In genomic region chr12:91835693-91836092, GRCh38 we compare ENCODE assay signal across 31 cellular contexts.
"Had no signal": no experiment of that assay in that cellular context is flagged by ENCODE, and none has a peak within 500 bp of the region (broad histone marks: within the 10 kb centered on the region; RNA-seq: fewer than 3 reads in every experiment).

No MANE protein-coding gene starts in this region.

- H3K9me3 ChIP-seq: ovary, psoas muscle, suprapubic skin, testis, tibial artery, transverse colon, upper lobe of right lung, uterus had no signal

- H3K4me1 ChIP-seq: neural progenitor cell, parathyroid adenoma, psoas muscle, spleen, suprapubic skin, testis, transverse colon, upper lobe of right lung, uterus had no signal

- H3K9me3 Mint-ChIP-seq: natural killer cell; nephron; stimulated activated memory B cell treated with anti-CD40 and anti-IgM and Interleukin-4, amounts not matched to agents 10 μg/mL and 1 μg/mL and 100 μg/mL, for 72 hours had no signal

- ATAC-seq: natural killer cell; psoas muscle; right cardiac atrium; sciatic nerve; stimulated activated memory B cell treated with anti-CD40 and anti-IgM and Interleukin-4, amounts not matched to agents 10 μg/mL and 1 μg/mL and 100 μg/mL, for 72 hours; stimulated activated naive CD8-positive, alpha-beta T cell treated with anti-CD3 and anti-CD28 coated beads, Interleukin-15, Interleukin-2, amounts not matched to agents 100 U/mL and 50 U/mL, for 24 hours; upper lobe of right lung had no signal

- H3K27ac Mint-ChIP-seq: nephron; neural progenitor cell; progenitor cell of endocrine pancreas; stimulated activated memory B cell treated with anti-CD40 and anti-IgM and Interleukin-4, amounts not matched to agents 10 μg/mL and 1 μg/mL and 100 μg/mL, for 72 hours; stimulated activated naive CD8-positive, alpha-beta T cell treated with anti-CD3 and anti-CD28 coated beads, Interleukin-15, amount 100 ng/mL, for 72 hours; type B pancreatic cell had no signal

- H3K4me3 Mint-ChIP-seq: natural killer cell; nephron; neural progenitor cell; stimulated activated memory B cell treated with anti-CD40 and anti-IgM and Interleukin-4, amounts not matched to agents 10 μg/mL and 1 μg/mL and 100 μg/mL, for 72 hours; stimulated activated naive CD8-positive, alpha-beta T cell treated with anti-CD3 and anti-CD28 coated beads, Interleukin-15, amount 100 ng/mL, for 72 hours; type B pancreatic cell had no signal

- H3K4me3 ChIP-seq: neural progenitor cell, ovary, psoas muscle, skin epidermis, smooth muscle cell, spleen, suprapubic skin, testis, tibial artery, transverse colon, upper lobe of right lung, uterus had no signal

- H3K27me3 Mint-ChIP-seq: progenitor cell of endocrine pancreas; stimulated activated memory B cell treated with anti-CD40 and anti-IgM and Interleukin-4, amounts not matched to agents 10 μg/mL and 1 μg/mL and 100 μg/mL, for 72 hours; stimulated activated naive CD8-positive, alpha-beta T cell treated with anti-CD3 and anti-CD28 coated beads, Interleukin-15, amount 100 ng/mL, for 72 hours; type B pancreatic cell had no signal

- H3K36me3 Mint-ChIP-seq: natural killer cell; neural progenitor cell; stimulated activated memory B cell treated with anti-CD40 and anti-IgM and Interleukin-4, amounts not matched to agents 10 μg/mL and 1 μg/mL and 100 μg/mL, for 72 hours; type B pancreatic cell had no signal

- DNase-seq: natural killer cell; occipital lobe; ovary; posterior cingulate gyrus; psoas muscle; right cardiac atrium; spleen; stimulated activated CD4-positive, alpha-beta T cell treated with anti-CD3 and anti-CD28 coated beads, Interleukin-12 subunit alpha, Interleukin-12 subunit beta, amount 100 ng/mL, for 4 hours; stimulated activated CD4-positive, alpha-beta T cell treated with anti-CD3 and anti-CD28 coated beads, Interleukin-1b, Interleukin-23, amount 100 ng/mL, for 48 hours; stimulated activated CD4-positive, alpha-beta T cell treated with anti-CD3 and anti-CD28 coated beads, Interleukin-4, amount 100 ng/mL, for 1 hour; stimulated activated CD4-positive, alpha-beta T cell treated with anti-CD3 and anti-CD28 coated beads, Interleukin-4, amount 100 ng/mL, for 4 hours; stimulated activated CD8-positive, alpha-beta memory T cell treated with anti-CD3 and anti-CD28 coated beads, Interleukin-4, amount 100 ng/mL, for 48 hours; stimulated activated naive CD4-positive, alpha-beta T cell; stimulated activated naive CD8-positive, alpha-beta T cell treated with anti-CD3 and anti-CD28 coated beads, Interleukin-15, amount 100 ng/mL, for 72 hours; stimulated activated naive CD8-positive, alpha-beta T cell treated with anti-CD3 and anti-CD28 coated beads, Interleukin-15, Interleukin-2, amounts not matched to agents 100 U/mL and 50 U/mL, for 24 hours; substantia nigra; testis; tibial artery; transverse colon; upper lobe of right lung; uterus had no signal

- H3K36me3 ChIP-seq: neural progenitor cell, ovary, spleen, suprapubic skin, tibial artery, transverse colon, upper lobe of right lung, uterus had no signal

- H3K4me1 Mint-ChIP-seq: nephron; neural progenitor cell; stimulated activated memory B cell treated with anti-CD40 and anti-IgM and Interleukin-4, amounts not matched to agents 10 μg/mL and 1 μg/mL and 100 μg/mL, for 72 hours; stimulated activated naive CD8-positive, alpha-beta T cell treated with anti-CD3 and anti-CD28 coated beads, Interleukin-15, amount 100 ng/mL, for 72 hours had no signal

- H3K27me3 ChIP-seq: neural progenitor cell, ovary, spleen, suprapubic skin, testis, tibial artery, transverse colon, upper lobe of right lung, uterus had no signal

- H3K27ac ChIP-seq: neural progenitor cell, ovary, parathyroid adenoma, psoas muscle, skin epidermis, spleen, suprapubic skin, testis, tibial artery, transverse colon, upper lobe of right lung, uterus had no signal
